ENCODE assay signal across 15 cellular contexts in genomic region chr11:68256331-68256741, GRCh38. TPM values are rescaled to one million over a fixed set of nuclear protein-coding genes. Genes with fewer than 3 reads are reported as not detected.
A peak's percentile ranks its signal among the peaks of the same experiment; 100 is the strongest.
DNase-seq lines count a peak whose midpoint lies in the region; ATAC-seq and TF ChIP-seq lines count a peak whose summit lies in the region.
"Had no signal": no experiment of that assay in that cellular context is flagged by ENCODE, and none has a peak within 500 bp of the region (broad histone marks: within the 10 kb centered on the region; RNA-seq: fewer than 3 reads in every experiment).

No MANE protein-coding gene starts in this region.

- H3K9ac ChIP-seq in fibroblast of lung (ENCODE audit: insufficient read depth, low read length) (no peak overlapping the region), neural progenitor cell (no peak overlapping the region)

- H3K27ac ChIP-seq in fibroblast of lung (ENCODE audit: insufficient read depth, low read length) = peak overlapping the region; percentile 37
- no peak overlapping the region for H3K27ac ChIP-seq in neural progenitor cell
- no peak overlapping the region for H3K27ac ChIP-seq in CD8-positive, alpha-beta T cell (ENCODE audit: low read depth, low read length)

- CTCF ChIA-PET in AG04449 (lab: Yijun Ruan, JAX) = interaction anchor here (1.5 to 6.3 kb wide), 19 partner anchors 9 to 192 kb away, joined by 4 to 150 read pairs (median 10); partner anchors contain the start of gene C11orf24
- CTCF ChIA-PET in CD8-positive, alpha-beta T cell (lab: Charles Lee) = interaction anchor here (1.2 to 12.5 kb wide), 12 partner anchors 10 to 192 kb away, joined by 3 to 359 read pairs (median 11); no protein-coding TSS in a partner anchor

- TF ChIP-seq CTCF in AG04449 (IDR thresholded peaks at IDR 0.05; ENCODE audit: insufficient read depth, low read length, missing control alignments) (no peak), HFFc6 (IDR thresholded peaks at IDR 0.05) (no peak), fibroblast of lung (conservative IDR thresholded peaks at IDR 0.05 in 1 of 2, IDR thresholded peaks at IDR 0.05 in 1 of 2; ENCODE audit: low read depth in 1 of 2, low read length in 2 of 2) (no peak), neural progenitor cell (IDR thresholded peaks at IDR 0.05) (no peak)
- TF ChIP-seq CTCF in CD8-positive, alpha-beta T cell (IDR thresholded peaks at IDR 0.05) = no peak

- POLR2A ChIA-PET in AG04449 (lab: Yijun Ruan, JAX) = interaction anchor here (4.6 kb wide), 1 partner anchor 15 kb away, joined by 39 read pairs; the partner anchor contains the start of gene C11orf24
- POLR2A ChIA-PET in CD8-positive, alpha-beta T cell (lab: Charles Lee) = no interaction called here

- peaks cover 2% of the 10 kb centered on the region for H3K36me3 ChIP-seq in fibroblast of lung (ENCODE audit: control insufficient read depth, insufficient read depth, low read length)
- no peaks in the 10 kb centered on the region for H3K36me3 ChIP-seq in neural progenitor cell
- H3K36me3 ChIP-seq in CD8-positive, alpha-beta T cell (ENCODE audit: insufficient read depth, low read length) = no peaks in the 10 kb centered on the region
- H3K36me3 ChIP-seq: BE2C, breast epithelium had no signal

- H3K36me3 Mint-ChIP-seq in HFFc6 (ENCODE audit: low read depth) = peaks cover 6% of the 10 kb centered on the region; the same call in 1 of the 2 replicates
- peaks cover 3% of the 10 kb centered on the region for H3K36me3 Mint-ChIP-seq in neural progenitor cell
- peaks cover 6% of the 10 kb centered on the region for H3K36me3 Mint-ChIP-seq in CD8-positive, alpha-beta T cell

- H4K20me1 ChIP-seq in fibroblast of lung (ENCODE audit: control insufficient read depth, extremely low read depth, insufficient read depth, low read length) (no peaks in the 10 kb centered on the region), neural progenitor cell (ENCODE audit: low read depth) (no peaks in the 10 kb centered on the region)

- peaks cover 4% of the 10 kb centered on the region for H3F3A ChIP-seq in neural progenitor cell (ENCODE audit: low read depth)

- H3K27me3 Mint-ChIP-seq in HFFc6 (ENCODE audit: insufficient read depth) = peaks cover 4% of the 10 kb centered on the region; the same call in 1 of the 2 replicates
- H3K27me3 Mint-ChIP-seq in neural progenitor cell (ENCODE audit: insufficient read depth, low read depth) = peaks cover 3% of the 10 kb centered on the region
- no peaks in the 10 kb centered on the region for H3K27me3 Mint-ChIP-seq in CD8-positive, alpha-beta T cell (ENCODE audit: low read depth)
- H3K27me3 Mint-ChIP-seq: naive thymus-derived CD8-positive, alpha-beta T cell had no signal

- no peaks in the 10 kb centered on the region for H3K9me3 Mint-ChIP-seq in HFFc6
- H3K9me3 Mint-ChIP-seq in neural progenitor cell = no peaks in the 10 kb centered on the region
- H3K9me3 Mint-ChIP-seq in CD8-positive, alpha-beta T cell = no peaks in the 10 kb centered on the region

- H2AFZ ChIP-seq in fibroblast of lung (ENCODE audit: low read length) = peak overlapping the region; percentile 29
- peak overlapping the region; percentile 78 for H2AFZ ChIP-seq in neural progenitor cell (replicated peaks)

- DNase-seq in AG04449 (ENCODE audit: low read depth, low spot score) (no peak), HFFc6 (peak; percentile 53), fibroblast of lung (ENCODE audit: low read depth in 2 of 2) (no peak), neural progenitor cell (ENCODE audit: low spot score) (peak; percentile 16), NCI-H146 treated with DMSO at 0.1 percent for 48 hours (lab: John Stamatoyannopoulos, UW; ENCODE audit: unreplicated experiment) (no peak), islet precursor cell (no peak)
- DNase-seq in CD8-positive, alpha-beta T cell = no peak
- DNase-seq in activated CD8-positive, alpha-beta memory T cell treated with anti-CD3 and anti-CD28 coated beads, Interleukin-2, amount 50 U/mL, for 4 hours = no peak
- DNase-seq: activated CD4-positive, alpha-beta T cell treated with anti-CD3 and anti-CD28 coated beads for 4 hours; BE2C; GDM1; naive thymus-derived CD8-positive, alpha-beta T cell; T-helper 1 cell had no signal

- peaks cover 3% of the 10 kb centered on the region for H3K27me3 ChIP-seq in fibroblast of lung (ENCODE audit: control insufficient read depth, insufficient read depth, low read length)
- H3K27me3 ChIP-seq in neural progenitor cell = no peaks in the 10 kb centered on the region
- no peaks in the 10 kb centered on the region for H3K27me3 ChIP-seq in CD8-positive, alpha-beta T cell (ENCODE audit: insufficient read depth, low read length)
- H3K27me3 ChIP-seq: BE2C, breast epithelium had no signal

- no peaks in the 10 kb centered on the region for H3K79me2 ChIP-seq in fibroblast of lung (ENCODE audit: control insufficient read depth, insufficient read depth, low read length)
- H3K79me2 ChIP-seq in neural progenitor cell (ENCODE audit: low read depth) = no peaks in the 10 kb centered on the region

- no peak for ATAC-seq in CD8-positive, alpha-beta T cell
- ATAC-seq: esophagus mucosa; naive thymus-derived CD8-positive, alpha-beta T cell had no signal

- H3K4me3 Mint-ChIP-seq in HFFc6 = peak overlapping the region; percentile 65
- H3K4me3 Mint-ChIP-seq in neural progenitor cell = peak overlapping the region; percentile 8
- no peak overlapping the region for H3K4me3 Mint-ChIP-seq in CD8-positive, alpha-beta T cell
- H3K4me3 Mint-ChIP-seq: naive thymus-derived CD8-positive, alpha-beta T cell had no signal

- peak overlapping the region; percentile 79 for H3K27ac Mint-ChIP-seq in HFFc6
- H3K27ac Mint-ChIP-seq in neural progenitor cell = peak overlapping the region; percentile 5
- H3K27ac Mint-ChIP-seq in CD8-positive, alpha-beta T cell = no peak overlapping the region
- H3K27ac Mint-ChIP-seq: naive thymus-derived CD8-positive, alpha-beta T cell had no signal

- H3K4me1 Mint-ChIP-seq in HFFc6 (ENCODE audit: low read depth) = peaks cover 22% of the 10 kb centered on the region
- H3K4me1 Mint-ChIP-seq in neural progenitor cell = peaks cover 14% of the 10 kb centered on the region
- H3K4me1 Mint-ChIP-seq in CD8-positive, alpha-beta T cell (ENCODE audit: low read depth) = peaks cover 3% of the 10 kb centered on the region

- intact Hi-C loops in CD8-positive, alpha-beta T cell (cut with DNase I, micrococcal nuclease) = loop anchor here in 1 of 2 experiments (10.0 kb wide), 1 partner anchor 828 kb away; no protein-coding TSS in a partner anchor

- no peaks in the 10 kb centered on the region for H3K9me3 ChIP-seq in fibroblast of lung (ENCODE audit: control insufficient read depth, insufficient read depth, low read depth, low read length)
- H3K9me3 ChIP-seq in neural progenitor cell (ENCODE audit: low read depth) = no peaks in the 10 kb centered on the region
- H3K9me3 ChIP-seq in CD8-positive, alpha-beta T cell (ENCODE audit: low read length) = no peaks in the 10 kb centered on the region
- H3K9me3 ChIP-seq: BE2C, breast epithelium had no signal

- H3K4me3 ChIP-seq in AG04449 (ENCODE audit: low read depth, low read length) (peak overlapping the region; percentile 4; the same call in 1 of the 2 replicates), fibroblast of lung (replicated peaks in 1 of 4; ENCODE audit: control extremely low read depth in 1 of 4, insufficient read depth in 1 of 4, low read depth in 3 of 4, low read length in 4 of 4) (no peak overlapping the region), neural progenitor cell (no peak overlapping the region)
- no peak overlapping the region for H3K4me3 ChIP-seq in CD8-positive, alpha-beta T cell (ENCODE audit: low read depth, low read length)

- H3K4me1 ChIP-seq in fibroblast of lung (ENCODE audit: control insufficient read depth, extremely low read depth, insufficient read depth, low read length) (peaks cover 13% of the 10 kb centered on the region), neural progenitor cell (peaks cover 6% of the 10 kb centered on the region)
- peaks cover 5% of the 10 kb centered on the region for H3K4me1 ChIP-seq in CD8-positive, alpha-beta T cell (ENCODE audit: insufficient read depth, low read length)
- H3K4me1 ChIP-seq: BE2C, breast epithelium had no signal

- H3K4me2 ChIP-seq in fibroblast of lung (ENCODE audit: extremely low read depth, insufficient read depth, low read length) (no peak overlapping the region), neural progenitor cell (peak overlapping the region; percentile 24)

RNA-seq across cellular contexts. Expression of gene C11orf24, which starts 15.4 kb away (rescaled TPM):
- total RNA-seq in HFFc6 (2021; fragmentation: NEBNext Ultra II Directional; extraction: Animal tissue kit (Norgen Biotek cat#: 25700)) = 100 to 1,000 TPM in 3 of 6 experiments, 10 to 100 TPM in 3; 88.4 to 126 (median 101) TPM
- total RNA-seq in fibroblast of lung = 14.1 and 25.4 TPM in 2 replicates
- polyA plus RNA-seq in fibroblast of lung = 45.6 TPM in 2 replicates
- polyA plus RNA-seq in fibroblast of lung (2012) = 74.7 and 76.0 TPM in 2 replicates
- polyA minus RNA-seq in fibroblast of lung (ENCODE audit: low replicate concordance) = 210 and 228 TPM in 2 replicates
- total RNA-seq in neural progenitor cell (ENCODE audit: low replicate concordance) = 9.7 and 19.9 TPM in 2 replicates
- total RNA-seq in CD8-positive, alpha-beta T cell = 1 to 10 TPM; 6.5 to 8.2 TPM

RNA-seq across cellular contexts. Expression of gene KMT5B, which starts 43.2 kb away (rescaled TPM):
- 10 to 100 TPM; 20.3 to 23.7 (median 22.4) TPM for total RNA-seq in HFFc6 (2021; fragmentation: NEBNext Ultra II Directional; extraction: Animal tissue kit (Norgen Biotek cat#: 25700))
- total RNA-seq in fibroblast of lung (23.4 and 24.3 TPM in 2 replicates), neural progenitor cell (ENCODE audit: low replicate concordance) (48.3 and 62.4 TPM in 2 replicates)
- polyA plus RNA-seq in fibroblast of lung = 9.3 and 13.0 TPM in 2 replicates
- 14.8 and 19.5 TPM in 2 replicates for polyA plus RNA-seq in fibroblast of lung (2012)
- 4.2 and 4.6 TPM in 2 replicates for polyA minus RNA-seq in fibroblast of lung (ENCODE audit: low replicate concordance)
- total RNA-seq in CD8-positive, alpha-beta T cell = 10 to 100 TPM; 21.0 to 24.3 TPM

RNA-seq across cellular contexts. Expression of gene LRP5, which starts 56.1 kb away (rescaled TPM):
- 10 to 100 TPM in 2 of 6 experiments, 1 to 10 TPM in 4; 2.5 to 14.9 (median 3.8) TPM for total RNA-seq in HFFc6 (2021; fragmentation: NEBNext Ultra II Directional; extraction: Animal tissue kit (Norgen Biotek cat#: 25700))
- 20.8 and 22.0 TPM in 2 replicates for total RNA-seq in fibroblast of lung
- 3.5 and 3.8 TPM in 2 replicates for polyA plus RNA-seq in fibroblast of lung
- 11.3 and 14.3 TPM in 2 replicates for polyA plus RNA-seq in fibroblast of lung (2012)
- polyA minus RNA-seq in fibroblast of lung (ENCODE audit: low replicate concordance) = 16.4 and 23.0 TPM in 2 replicates
- 7.3 and 24.0 TPM in 2 replicates for total RNA-seq in neural progenitor cell (ENCODE audit: low replicate concordance)
- total RNA-seq in CD8-positive, alpha-beta T cell = 1 to 10 TPM; 1.1 to 1.5 TPM

Comparison
In these comparisons a context has a peak if more than half of its experiments do, and no peak if none do; other contexts are left out.
1. DNase-seq: peak in HFFc6 (single experiment) and neural progenitor cell (single experiment); none in AG04449 (single experiment), fibroblast of lung (0 of 2), NCI-H146 treated with DMSO at 0.1 percent for 48 hours (single experiment), CD8-positive, alpha-beta T cell (0 of 7), activated CD8-positive, alpha-beta memory T cell treated with anti-CD3 and anti-CD28 coated beads, Interleukin-2, amount 50 U/mL, for 4 hours (single experiment) and islet precursor cell (single experiment).